In genomic region chr14:102241147-102241546, GRCh38 we compare ENCODE assay signal across 1 cellular context.
TF ChIP-seq lines count a peak whose summit lies in the region.

No MANE protein-coding gene starts in this region.

TF ChIP-seq in GM23338, 12 proteins besides CTCF, POLR2A, EP300 and RAD21 (continued from another document):
- TF ChIP-seq NANOG (IDR thresholded peaks at IDR 0.05; ENCODE audit: borderline replicate concordance): no peak
- no peak for TF ChIP-seq ZNF114 (CRISPR knock-in tag; IDR thresholded peaks at IDR 0.05)
- TF ChIP-seq JUNB (IDR thresholded peaks at IDR 0.05; ENCODE audit: unreplicated experiment): no peak
